Comparison of ENCODE assay signal across 25 cellular contexts in genomic region chr1:180290265-180291001, GRCh38.
DNase-seq lines count a peak whose midpoint lies in the region; ATAC-seq and FAIRE-seq lines count a peak whose summit lies in the region.
"Had no signal": no experiment of that assay in that cellular context is flagged by ENCODE, and none has a peak within 500 bp of the region (broad histone marks: within the 10 kb centered on the region; RNA-seq: fewer than 3 reads in every experiment).

No MANE protein-coding gene starts in this region.

- FAIRE-seq in GM18507 (lab: Jason Lieb, UNC), result peak; percentile 24

- peak overlapping the region; percentile 3 to 26 for H3K27ac Mint-ChIP-seq in T-cell
- peak overlapping the region; percentile 30 for H3K27ac Mint-ChIP-seq in stimulated activated effector memory CD8-positive, alpha-beta T cell treated with anti-CD3 and anti-CD28 coated beads, Interleukin-12 subunit alpha, Interleukin-12 subunit beta, amount 100 ng/mL, for 72 hours
- no peak overlapping the region for H3K27ac Mint-ChIP-seq in activated T-cell treated with anti-CD3 and anti-CD28 coated beads, Interleukin-2, amount 50 U/mL, for 24 hours
- H3K27ac Mint-ChIP-seq: activated CD4-positive, alpha-beta memory T cell treated with anti-CD3 and anti-CD28 coated beads, Interleukin-2, amount 10 ng/mL, durations not matched to agents 7 days and 5 days; activated naive CD4-positive, alpha-beta T cell treated with anti-CD3 and anti-CD28 coated beads, Interleukin-2, amount 10 ng/mL, durations not matched to agents 7 days and 5 days; memory B cell had no signal

- POLR2A ChIA-PET in T-cell (lab: Charles Lee), result no interaction called here

- H3K9me3 Mint-ChIP-seq in T-cell, result peaks cover 0 to 8% (median 2%) of the 10 kb centered on the region in 3 donors
- H3K9me3 Mint-ChIP-seq in stimulated activated effector memory CD8-positive, alpha-beta T cell treated with anti-CD3 and anti-CD28 coated beads, Interleukin-12 subunit alpha, Interleukin-12 subunit beta, amount 100 ng/mL, for 72 hours, result no peaks in the 10 kb centered on the region
- H3K9me3 Mint-ChIP-seq in activated T-cell treated with anti-CD3 and anti-CD28 coated beads, Interleukin-2, amount 50 U/mL, for 24 hours, result no peaks in the 10 kb centered on the region
- H3K9me3 Mint-ChIP-seq: activated CD4-positive, alpha-beta memory T cell treated with anti-CD3 and anti-CD28 coated beads, Interleukin-2, amount 10 ng/mL, durations not matched to agents 7 days and 5 days had no signal

- in situ Hi-C loops in ACHN (cut with HindIII; ENCODE audit: low pct_ligation_motif_present, low pct_unique_long_range_greater_than_20kb, low sequenced_read_pairs), result no loop called here

- H3K36me3 Mint-ChIP-seq in T-cell, result peaks cover 23% of the 10 kb centered on the region
- H3K36me3 Mint-ChIP-seq in stimulated activated effector memory CD8-positive, alpha-beta T cell treated with anti-CD3 and anti-CD28 coated beads, Interleukin-12 subunit alpha, Interleukin-12 subunit beta, amount 100 ng/mL, for 72 hours, result peaks cover 26% of the 10 kb centered on the region
- peaks cover 45% of the 10 kb centered on the region for H3K36me3 Mint-ChIP-seq in activated T-cell treated with anti-CD3 and anti-CD28 coated beads, Interleukin-2, amount 50 U/mL, for 24 hours (ENCODE audit: low read depth)

- no peak overlapping the region for H3K4me3 Mint-ChIP-seq in T-cell
- no peak overlapping the region for H3K4me3 Mint-ChIP-seq in stimulated activated effector memory CD8-positive, alpha-beta T cell treated with anti-CD3 and anti-CD28 coated beads, Interleukin-12 subunit alpha, Interleukin-12 subunit beta, amount 100 ng/mL, for 72 hours
- H3K4me3 Mint-ChIP-seq in activated T-cell treated with anti-CD3 and anti-CD28 coated beads, Interleukin-2, amount 50 U/mL, for 24 hours, result no peak overlapping the region
- H3K4me3 Mint-ChIP-seq: activated CD4-positive, alpha-beta memory T cell treated with anti-CD3 and anti-CD28 coated beads, Interleukin-2, amount 10 ng/mL, durations not matched to agents 7 days and 5 days; activated naive CD4-positive, alpha-beta T cell treated with anti-CD3 and anti-CD28 coated beads, Interleukin-2, amount 10 ng/mL, durations not matched to agents 7 days and 5 days; CD14-positive monocyte; memory B cell had no signal

- ATAC-seq in T-cell (replicated peaks in 1 of 4) (no peak), left lobe of liver (peak; percentile 34)
- ATAC-seq in stimulated activated effector memory CD8-positive, alpha-beta T cell treated with anti-CD3 and anti-CD28 coated beads, Interleukin-12 subunit alpha, Interleukin-12 subunit beta, amount 100 ng/mL, for 72 hours, result no peak
- ATAC-seq: left lung, upper lobe of right lung had no signal

- no peaks in the 10 kb centered on the region for H3K27me3 Mint-ChIP-seq in T-cell
- H3K27me3 Mint-ChIP-seq in activated T-cell treated with anti-CD3 and anti-CD28 coated beads, Interleukin-2, amount 50 U/mL, for 24 hours, result no peaks in the 10 kb centered on the region
- H3K27me3 Mint-ChIP-seq: activated CD4-positive, alpha-beta memory T cell treated with anti-CD3 and anti-CD28 coated beads, Interleukin-2, amount 10 ng/mL, durations not matched to agents 7 days and 5 days; activated naive CD4-positive, alpha-beta T cell treated with anti-CD3 and anti-CD28 coated beads, Interleukin-2, amount 10 ng/mL, durations not matched to agents 7 days and 5 days; memory B cell had no signal

- peaks cover 24 to 32% (median 26%) of the 10 kb centered on the region in 3 donors for H3K4me1 Mint-ChIP-seq in T-cell
- H3K4me1 Mint-ChIP-seq in stimulated activated effector memory CD8-positive, alpha-beta T cell treated with anti-CD3 and anti-CD28 coated beads, Interleukin-12 subunit alpha, Interleukin-12 subunit beta, amount 100 ng/mL, for 72 hours, result peaks cover 17% of the 10 kb centered on the region
- H3K4me1 Mint-ChIP-seq in activated T-cell treated with anti-CD3 and anti-CD28 coated beads, Interleukin-2, amount 50 U/mL, for 24 hours (ENCODE audit: low read depth), result peaks cover 18% of the 10 kb centered on the region
- H3K4me1 Mint-ChIP-seq: memory B cell had no signal

- DNase-seq in GM18507 (ENCODE audit: extremely low spot score, insufficient read length, low read depth), result no peak
- no peak for DNase-seq in T-cell
- no peak for DNase-seq in left lobe of liver (ENCODE audit: low spot score)
- no peak for DNase-seq in stimulated activated effector memory CD8-positive, alpha-beta T cell treated with anti-CD3 and anti-CD28 coated beads, Interleukin-12 subunit alpha, Interleukin-12 subunit beta, amount 100 ng/mL, for 72 hours (ENCODE audit: low spot score in 2 of 2)
- no peak for DNase-seq in ACHN
- no peak for DNase-seq in activated T-cell treated with anti-CD3 and anti-CD28 coated beads, Interleukin-2, amount 50 U/mL, for 24 hours
- DNase-seq in dedifferentiated amniotic fluid mesenchymal stem cell (ENCODE audit: extremely low spot score), result no peak
- DNase-seq: activated CD4-positive, alpha-beta memory T cell treated with anti-CD3 and anti-CD28 coated beads, Interleukin-2, amount 10 ng/mL, durations not matched to agents 7 days and 5 days; activated CD4-positive, CD25-positive, alpha-beta regulatory T cell treated with anti-CD3 and anti-CD28 coated beads, Interleukin-2, amount 50 U/mL, for 72 hours; activated CD8-positive, alpha-beta memory T cell treated with anti-CD3 and anti-CD28 coated beads, Interleukin-2, amount 50 U/mL, for 4 hours; activated naive CD4-positive, alpha-beta T cell treated with anti-CD3 and anti-CD28 coated beads, Interleukin-2, amount 10 ng/mL, durations not matched to agents 7 days and 5 days; brain microvascular endothelial cell; effector CD4-positive, alpha-beta T cell; hippocampal formation; left lung; NCI-H1436 treated with DMSO at 0.1 percent for 48 hours; NCI-H226; NCI-H526 treated with DMSO at 0.1 percent for 48 hours; NK-92 treated with Interleukin-12 subunit alpha and Interleukin-12 subunit beta, amount 100 ng/mL, for 24 hours; Right ventricle myocardium superior; sigmoid colon; stimulated activated CD4-positive, alpha-beta T cell treated with anti-CD3 and anti-CD28 coated beads, Interleukin-4, amount 100 ng/mL, for 24 hours; upper lobe of right lung had no signal

- CTCF ChIA-PET in T-cell (lab: Charles Lee), result no interaction called here
